14 cellular contexts compared by ENCODE assay signal in the genomic region with DNA sequence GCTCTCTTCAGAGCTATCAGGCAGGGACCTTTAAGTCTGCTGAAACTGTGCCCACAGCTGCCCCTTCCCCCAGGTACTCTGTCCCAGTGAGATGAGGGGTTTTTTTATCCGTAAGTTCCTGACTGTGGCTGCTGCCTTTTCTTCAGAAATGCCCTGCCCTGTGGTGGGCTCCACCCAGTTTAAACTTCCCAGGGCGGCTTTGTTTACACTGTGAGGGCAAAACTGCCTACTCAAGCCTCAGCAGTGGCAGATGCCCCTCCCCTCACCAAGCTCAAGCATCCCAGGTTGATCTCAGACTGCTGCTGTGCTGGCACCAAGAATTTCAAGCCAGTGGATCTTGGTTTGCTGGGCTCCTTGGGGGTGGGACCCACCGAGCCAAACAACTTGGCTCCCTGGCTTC.
"Had no signal": no experiment of that assay in that cellular context is flagged by ENCODE, and none has a peak within 500 bp of the region (broad histone marks: within the 10 kb centered on the region; RNA-seq: fewer than 3 reads in every experiment).

No MANE protein-coding gene starts in this region.

- H3K4me3 ChIP-seq: esophagus muscularis mucosa, lung, smooth muscle cell had no signal

- H3K9me3 ChIP-seq: esophagus muscularis mucosa had no signal

- H3K36me3 Mint-ChIP-seq: activated naive CD8-positive, alpha-beta T cell treated with anti-CD3 and anti-CD28 coated beads for 36 hours; naive thymus-derived CD8-positive, alpha-beta T cell; stimulated activated naive B cell treated with anti-CD40 and anti-IgM and Interleukin-4, amounts not matched to agents 10 μg/mL and 1 μg/mL and 100 μg/mL, for 72 hours; type B pancreatic cell had no signal

- H3K36me3 ChIP-seq: brain microvascular endothelial cell, esophagus muscularis mucosa had no signal

- H3K4me1 Mint-ChIP-seq: stimulated activated naive B cell treated with anti-CD40 and anti-IgM and Interleukin-4, amounts not matched to agents 10 μg/mL and 1 μg/mL and 100 μg/mL, for 72 hours had no signal

- H3K4me2 ChIP-seq: smooth muscle cell had no signal

- DNase-seq: activated CD4-positive, CD25-positive, alpha-beta regulatory T cell treated with anti-CD3 and anti-CD28 coated beads, Interleukin-2, amount 50 U/mL, for 72 hours; activated naive CD8-positive, alpha-beta T cell treated with anti-CD3 and anti-CD28 coated beads for 36 hours; activated T-cell treated with anti-CD3 and anti-CD28 coated beads for 4 hours; brain microvascular endothelial cell; hypothalamus; right cardiac atrium; stimulated activated naive B cell treated with anti-CD40 and anti-IgM and Interleukin-4, amounts not matched to agents 10 μg/mL and 1 μg/mL and 100 μg/mL, for 72 hours; substantia nigra had no signal

- H3K27ac Mint-ChIP-seq: activated naive CD8-positive, alpha-beta T cell treated with anti-CD3 and anti-CD28 coated beads for 36 hours; progenitor cell of endocrine pancreas; stimulated activated naive B cell treated with anti-CD40 and anti-IgM and Interleukin-4, amounts not matched to agents 10 μg/mL and 1 μg/mL and 100 μg/mL, for 72 hours; type B pancreatic cell had no signal

- H3K27me3 ChIP-seq: brain microvascular endothelial cell, esophagus muscularis mucosa had no signal

- H3K4me1 ChIP-seq: esophagus muscularis mucosa had no signal

- H3K27ac ChIP-seq: brain microvascular endothelial cell, esophagus muscularis mucosa had no signal

- H3K9me3 Mint-ChIP-seq: activated naive CD8-positive, alpha-beta T cell treated with anti-CD3 and anti-CD28 coated beads for 36 hours; stimulated activated naive B cell treated with anti-CD40 and anti-IgM and Interleukin-4, amounts not matched to agents 10 μg/mL and 1 μg/mL and 100 μg/mL, for 72 hours; type B pancreatic cell had no signal

- H3K27me3 Mint-ChIP-seq: activated naive CD8-positive, alpha-beta T cell treated with anti-CD3 and anti-CD28 coated beads for 36 hours; naive thymus-derived CD8-positive, alpha-beta T cell had no signal

- ATAC-seq: right cardiac atrium; stimulated activated naive B cell treated with anti-CD40 and anti-IgM and Interleukin-4, amounts not matched to agents 10 μg/mL and 1 μg/mL and 100 μg/mL, for 72 hours had no signal

- H3K4me3 Mint-ChIP-seq: activated naive CD8-positive, alpha-beta T cell treated with anti-CD3 and anti-CD28 coated beads for 36 hours; stimulated activated naive B cell treated with anti-CD40 and anti-IgM and Interleukin-4, amounts not matched to agents 10 μg/mL and 1 μg/mL and 100 μg/mL, for 72 hours; type B pancreatic cell had no signal
